Comparison of ENCODE assay signal across 22 cellular contexts in the genomic region with DNA sequence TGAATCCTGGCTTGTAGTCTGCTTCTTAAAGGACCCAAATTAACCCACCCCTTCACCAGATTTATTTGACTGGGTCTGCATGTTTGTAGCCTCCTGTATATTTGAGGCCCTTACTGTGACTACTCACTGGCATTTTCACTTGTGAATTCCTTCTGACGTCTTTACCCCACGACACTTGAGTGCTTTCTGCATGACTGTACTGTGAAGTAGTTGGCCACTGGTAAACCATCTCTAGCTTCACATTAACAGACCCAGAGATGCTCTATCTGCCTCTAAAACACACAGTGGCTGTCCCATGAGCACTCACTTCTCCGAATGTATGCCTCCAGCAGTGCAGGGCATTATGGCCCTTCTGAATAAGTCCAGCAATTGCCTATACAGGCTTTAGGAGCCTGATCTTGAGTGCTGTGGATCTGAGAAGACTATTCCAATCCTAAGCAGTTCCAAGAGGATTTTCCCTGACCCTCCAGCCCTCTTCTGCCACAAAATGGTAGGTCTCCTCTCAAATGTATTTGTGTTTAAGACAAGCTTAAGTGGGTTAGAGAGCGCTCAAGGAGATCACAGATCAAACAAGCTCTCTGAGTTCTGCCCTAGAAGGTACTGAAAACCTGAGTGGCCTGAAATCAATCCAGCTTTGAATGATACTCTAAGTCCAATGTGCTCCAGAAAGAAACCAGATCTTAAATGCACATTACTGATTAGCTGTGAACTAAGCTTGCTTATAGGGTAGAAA.
DNase-seq lines count a peak whose midpoint lies in the region; ATAC-seq and TF ChIP-seq lines count a peak whose summit lies in the region.
"Had no signal": no experiment of that assay in that cellular context is flagged by ENCODE, and none has a peak within 500 bp of the region (broad histone marks: within the 10 kb centered on the region; RNA-seq: fewer than 3 reads in every experiment).

No MANE protein-coding gene starts in this region.

- H3K27ac ChIP-seq in left lung: no peak overlapping the region
- H3K27ac ChIP-seq in thyroid gland: peak overlapping the region; percentile 93 to 97 (median 94)
- H3K27ac ChIP-seq: ascending aorta, epithelial cell of prostate, gastroesophageal sphincter, parathyroid adenoma, SJSA1 had no signal

- H3K9me3 ChIP-seq in left lung (no peaks in the 10 kb centered on the region), thyroid gland (no peaks in the 10 kb centered on the region), mucosa of descending colon (no peaks in the 10 kb centered on the region)
- H3K9me3 ChIP-seq: ascending aorta, gastroesophageal sphincter, SJSA1 had no signal

- WGBS in thyroid gland, 2 donors: 32 to 43% methylated on average over 4 of the region's 4 CpGs

- H3K4me3 ChIP-seq in left lung (no peak overlapping the region), thyroid gland (replicated peaks in 1 of 3) (no peak overlapping the region), mucosa of descending colon (no peak overlapping the region)
- H3K4me3 ChIP-seq: ascending aorta, gastroesophageal sphincter, SJSA1 had no signal

- ATAC-seq in left lung: peak; percentile 90
- no peak for ATAC-seq in mucosa of descending colon
- ATAC-seq: CD8-positive, alpha-beta T cell; gastroesophageal sphincter; natural killer cell; PC-3 had no signal

- peak in 1 of 2 donors; percentile 33 for TF ChIP-seq POLR2A in thyroid gland (IDR thresholded peaks at IDR 0.05)

- DNase-seq in HT1080 (ENCODE audit: low read depth) (peak; percentile 34), amniotic epithelial cell (ENCODE audit: low read depth) (peak; percentile 27), left lung (no peak), thyroid gland (peak; percentile 74 to 75), mucosa of descending colon (no peak), H4 (ENCODE audit: low spot score) (no peak), GM20000 (ENCODE audit: low spot score) (no peak)
- DNase-seq: activated CD4-positive, alpha-beta T cell treated with anti-CD3 and anti-CD28 coated beads, Interleukin-2, amount 10 ng/mL, durations not matched to agents 7 days and 5 days; CD8-positive, alpha-beta T cell; GF-D8; Kasumi-1; natural killer cell; NCI-H1092; NCI-H2029; NCI-H446; PC-3; substantia nigra had no signal

- no peaks in the 10 kb centered on the region for H3K27me3 ChIP-seq in left lung
- H3K27me3 ChIP-seq in thyroid gland: no peaks in the 10 kb centered on the region
- H3K27me3 ChIP-seq: ascending aorta, gastroesophageal sphincter, SJSA1 had no signal

- intact Hi-C loops in left lung (cut with DNase I) (no loop called here), thyroid gland (cut with DNase I) (no loop called here), mucosa of descending colon (cut with DNase I, micrococcal nuclease) (no loop called here)

- H3K4me1 ChIP-seq in left lung: no peaks in the 10 kb centered on the region
- peaks cover 27 to 28% of the 10 kb centered on the region in 2 donors for H3K4me1 ChIP-seq in thyroid gland
- no peaks in the 10 kb centered on the region for H3K4me1 ChIP-seq in mucosa of descending colon (ENCODE audit: low read depth)
- H3K4me1 ChIP-seq: ascending aorta, gastroesophageal sphincter, parathyroid adenoma, SJSA1 had no signal

- H3K36me3 ChIP-seq in left lung (no peaks in the 10 kb centered on the region), thyroid gland (no peaks in the 10 kb centered on the region), mucosa of descending colon (ENCODE audit: low read depth) (no peaks in the 10 kb centered on the region)
- H3K36me3 ChIP-seq: ascending aorta, gastroesophageal sphincter, SJSA1 had no signal

- TF ChIP-seq CTCF in left lung (IDR thresholded peaks at IDR 0.05): no peak
- TF ChIP-seq CTCF in thyroid gland (IDR thresholded peaks at IDR 0.05): no peak
- TF ChIP-seq CTCF in mucosa of descending colon (IDR thresholded peaks at IDR 0.05): no peak
- TF ChIP-seq CTCF in GM20000 (IDR thresholded peaks at IDR 0.05; ENCODE audit: extremely low read depth, missing control alignments): no peak

Comparison
In these comparisons a context has a peak if more than half of its experiments do, and no peak if none do; other contexts are left out.
1. DNase-seq: peak in HT1080 (single experiment), amniotic epithelial cell (single experiment) and thyroid gland (2 of 2); none in left lung (0 of 2), mucosa of descending colon (0 of 3), H4 (single experiment) and GM20000 (single experiment).
2. H3K27ac ChIP-seq: peak in thyroid gland (3 of 3); none in left lung (0 of 2).